Comparison of ENCODE assay signal across 27 cellular contexts in genomic region chrX:45035071-45035470, GRCh38.
"Had no signal": no experiment of that assay in that cellular context is flagged by ENCODE, and none has a peak within 500 bp of the region (broad histone marks: within the 10 kb centered on the region; RNA-seq: fewer than 3 reads in every experiment).

No MANE protein-coding gene starts in this region.

- ATAC-seq: effector memory CD8-positive, alpha-beta T cell; left colon; mucosa of descending colon; natural killer cell treated with Interleukin-12 subunit alpha and Interleukin-12 subunit beta and Interleukin-15 and Interleukin-18, amount 100 ng/mL, for 72 hours; pancreas; right lobe of liver had no signal

- H3K9me3 ChIP-seq: esophagus squamous epithelium, left ventricle myocardium inferior, mucosa of descending colon, neutrophil, pancreas, right lobe of liver, stomach, thyroid gland, vagina had no signal

- DNase-seq: effector memory CD8-positive, alpha-beta T cell; erythroblast; esophagus squamous epithelium; foreskin melanocyte; hypothalamus; immature natural killer cell; islet precursor cell; kidney glomerular epithelial cell; left colon; left ventricle myocardium inferior; mucosa of descending colon; naive B cell; pancreas; right lobe of liver; small intestine; stimulated activated CD4-positive, alpha-beta T cell treated with anti-CD3 and anti-CD28 coated beads, Interleukin-15, amount 100 ng/mL, for 24 hours; stimulated activated CD4-positive, alpha-beta T cell treated with anti-CD3 and anti-CD28 coated beads, Interleukin-2, amount 100 ng/mL, for 48 hours; stimulated activated CD8-positive, alpha-beta memory T cell treated with anti-CD3 and anti-CD28 coated beads, Interleukin-4, amount 100 ng/mL, for 48 hours; stimulated activated naive CD4-positive, alpha-beta T cell treated with Interleukin-2 at 50 U/mL for 16 hours; stomach; thyroid gland had no signal

- H3K27ac ChIP-seq: coronary artery, esophagus squamous epithelium, left ventricle myocardium inferior, neutrophil, pancreas, right lobe of liver, stomach, thyroid gland, vagina had no signal

- H3K4me1 ChIP-seq: right lobe of liver, thyroid gland had no signal

- H3K27me3 ChIP-seq: esophagus squamous epithelium, neutrophil, pancreas, right lobe of liver, stomach, thyroid gland, vagina had no signal

- H3K4me3 ChIP-seq: coronary artery, esophagus squamous epithelium, left ventricle myocardium inferior, lung, mucosa of descending colon, pancreas, right lobe of liver, stomach, thyroid gland, vagina had no signal

- H3K36me3 ChIP-seq: left ventricle myocardium inferior, neutrophil, pancreas, thyroid gland had no signal

- FAIRE-seq: endometrium, small intestine had no signal
